In genomic region chr3:154749514-154749913, GRCh38 we compare ENCODE assay signal across 34 cellular contexts.
"Had no signal": no experiment of that assay in that cellular context is flagged by ENCODE, and none has a peak within 500 bp of the region (broad histone marks: within the 10 kb centered on the region; RNA-seq: fewer than 3 reads in every experiment).

No MANE protein-coding gene starts in this region.

- H3K36me3 ChIP-seq: adrenal gland, ascending aorta, brain microvascular endothelial cell, breast epithelium, cardiac muscle cell had no signal

- H3K27ac ChIP-seq: adrenal gland, ascending aorta, body of pancreas, brain microvascular endothelial cell, breast epithelium, cardiac muscle cell had no signal

- DNase-seq: activated effector memory CD4-positive, alpha-beta T cell treated with anti-CD3 and anti-CD28 coated beads, Interleukin-2, amount 50 U/mL, for 16 hours; activated effector memory CD4-positive, alpha-beta T cell treated with Interleukin-2 at 50 U/mL for 16 hours; activated gamma-delta T cell; activated gamma-delta T cell treated with Interleukin-2 at 50 U/mL for 16 hours; activated naive CD4-positive, alpha-beta T cell; activated naive CD4-positive, alpha-beta T cell treated with anti-CD3 and anti-CD28 coated beads for 36 hours; activated naive CD4-positive, alpha-beta T cell treated with anti-CD3 and anti-CD28 coated beads, Interleukin-2, amount 10 ng/mL, durations not matched to agents 7 days and 5 days; activated naive CD4-positive, alpha-beta T cell treated with anti-CD3 and anti-CD28 coated beads, Interleukin-2, amount 50 U/mL, for 16 hours; activated naive CD4-positive, alpha-beta T cell treated with Interleukin-2 at 50 U/mL for 16 hours; activated naive CD8-positive, alpha-beta T cell treated with anti-CD3 and anti-CD28 coated beads for 36 hours; activated naive CD8-positive, alpha-beta T cell treated with anti-CD3 and anti-CD28 coated beads, Interleukin-2, amount 10 ng/mL, durations not matched to agents 7 days and 5 days; activated naive CD8-positive, alpha-beta T cell treated with anti-CD3 and anti-CD28 coated beads, Interleukin-2, amount 50 U/mL, for 24 hours; activated T-cell treated with anti-CD3 and anti-CD28 coated beads, Interleukin-2, amount 50 U/mL, for 1 hour; activated T-cell treated with anti-CD3 and anti-CD28 coated beads, Interleukin-2, amount 50 U/mL, for 24 hours; activated T-cell treated with anti-CD3 and anti-CD28 coated beads, Interleukin-2, amount 50 U/mL, for 4 hours; activated T-cell treated with anti-CD3 and anti-CD28 coated beads, Interleukin-2, amount 50 U/mL, for 48 hours; activated T-cell treated with anti-CD3 and anti-CD28 coated beads, Interleukin-2, amount 50 U/mL, for 72 hours; adrenal gland; amniotic stem cell; amygdala; anterior cingulate cortex; aorta; body of pancreas; brain microvascular endothelial cell; caudate nucleus; central memory CD4-positive, alpha-beta T cell; cerebellar nuclear complex had no signal

- H3K4me3 ChIP-seq: adrenal gland, ascending aorta, body of pancreas, breast epithelium, cardiac muscle cell had no signal

- H3K27me3 ChIP-seq: adrenal gland, ascending aorta, body of pancreas, brain microvascular endothelial cell, breast epithelium, cardiac muscle cell had no signal

- H3K4me1 ChIP-seq: adrenal gland, ascending aorta, body of pancreas, breast epithelium had no signal

- FAIRE-seq: astrocyte, bronchial epithelial cell had no signal

- H3K9me3 ChIP-seq: adrenal gland, ascending aorta, body of pancreas, breast epithelium had no signal

- ATAC-seq: activated naive CD4-positive, alpha-beta T cell treated with anti-CD3 and anti-CD28 coated beads, Interleukin-2, amount 50 U/mL, for 72 hours; activated naive CD8-positive, alpha-beta T cell treated with anti-CD3 and anti-CD28 coated beads, Interleukin-2, amount 50 U/mL, for 24 hours; activated T-cell treated with anti-CD3 and anti-CD28 coated beads, Interleukin-2, amount 50 U/mL, for 4 hours; activated T-cell treated with anti-CD3 and anti-CD28 coated beads, Interleukin-2, amount 50 U/mL, for 72 hours; activated T-helper 17 cell treated with anti-CD3 and anti-CD28 coated beads, Interleukin-2, amount 50 U/mL, for 72 hours; body of pancreas had no signal
